ENCODE assay signal across 1 cellular context in the genomic region with DNA sequence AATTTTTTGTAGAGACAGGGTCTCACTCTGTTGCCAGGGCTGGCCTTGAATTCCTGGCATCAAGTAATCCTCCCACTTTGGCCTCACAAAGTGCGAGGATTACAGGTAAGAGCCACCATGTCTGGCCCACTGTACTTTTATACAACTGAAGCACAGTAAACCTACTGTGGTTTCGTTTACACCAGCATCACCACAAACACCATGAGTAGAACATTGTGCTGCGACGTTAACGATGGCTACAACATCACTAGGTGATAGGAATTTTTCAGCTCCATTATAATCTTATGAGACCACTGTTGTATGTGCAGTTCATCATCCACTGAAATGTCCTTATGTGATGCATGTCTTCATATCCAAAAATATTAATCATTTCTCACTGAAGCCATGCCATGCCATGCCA.
TF ChIP-seq lines count a peak whose summit lies in the region.

No MANE protein-coding gene starts in this region.

TF ChIP-seq in GM12878, 131 proteins besides CTCF, POLR2A, EP300 and RAD21:
- no peak for TF ChIP-seq PML (IDR thresholded peaks at IDR 0.05; ENCODE audit: low read length)
- TF ChIP-seq, protein P1, sequence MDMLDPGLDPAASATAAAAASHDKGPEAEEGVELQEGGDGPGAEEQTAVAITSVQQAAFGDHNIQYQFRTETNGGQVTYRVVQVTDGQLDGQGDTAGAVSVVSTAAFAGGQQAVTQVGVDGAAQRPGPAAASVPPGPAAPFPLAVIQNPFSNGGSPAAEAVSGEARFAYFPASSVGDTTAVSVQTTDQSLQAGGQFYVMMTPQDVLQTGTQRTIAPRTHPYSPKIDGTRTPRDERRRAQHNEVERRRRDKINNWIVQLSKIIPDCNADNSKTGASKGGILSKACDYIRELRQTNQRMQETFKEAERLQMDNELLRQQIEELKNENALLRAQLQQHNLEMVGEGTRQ (IDR thresholded peaks at IDR 0.05; ENCODE audit: borderline replicate concordance, low read depth, low read length) = no peak
- no peak for TF ChIP-seq KLF5 (IDR thresholded peaks at IDR 0.05; ENCODE audit: partially characterized antibody)
- no peak for TF ChIP-seq YBX1 (IDR thresholded peaks at IDR 0.05)
- peak; percentile 50; the same call in 1 of the 2 replicates for TF ChIP-seq POLR2AphosphoS5 (IDR thresholded peaks at IDR 0.05; ENCODE audit: low read length)
